ENCODE assay signal across 8 cellular contexts in genomic region chr2:65128297-65129190, GRCh38. TPM values are rescaled to one million over a fixed set of nuclear protein-coding genes. Genes with fewer than 3 reads are reported as not detected.
A peak's percentile ranks its signal among the peaks of the same experiment; 100 is the strongest.
DNase-seq lines count a peak whose midpoint lies in the region; ATAC-seq lines count a peak whose summit lies in the region.

No MANE protein-coding gene starts in this region.

- H3K36me3 ChIP-seq in iPS-18a (ENCODE audit: control insufficient read depth, low read depth, low read length): no peaks in the 10 kb centered on the region

- H3K4me1 Mint-ChIP-seq in activated T-helper 2 cell treated with anti-CD3 and anti-CD28 coated beads, Interferon-gamma antibody, Interleukin-2, Interleukin-4, amounts not matched to agents 10 μg/mL and 5 μg/mL and 100 μg/mL, durations not matched to agents 14 hours and 24 hours and 36 hours (ENCODE audit: low read depth): peaks cover 41% of the 10 kb centered on the region
- peaks cover 43% of the 10 kb centered on the region for H3K4me1 Mint-ChIP-seq in stimulated activated effector memory CD8-positive, alpha-beta T cell treated with anti-CD3 and anti-CD28 coated beads, Interleukin-12 subunit alpha, Interleukin-12 subunit beta, amount 100 ng/mL, for 72 hours

- H3K9me3 Mint-ChIP-seq in activated T-helper 2 cell treated with anti-CD3 and anti-CD28 coated beads, Interferon-gamma antibody, Interleukin-2, Interleukin-4, amounts not matched to agents 10 μg/mL and 5 μg/mL and 100 μg/mL, durations not matched to agents 14 hours and 24 hours and 36 hours: no peaks in the 10 kb centered on the region
- no peaks in the 10 kb centered on the region for H3K9me3 Mint-ChIP-seq in stimulated activated effector memory CD8-positive, alpha-beta T cell treated with anti-CD3 and anti-CD28 coated beads, Interleukin-12 subunit alpha, Interleukin-12 subunit beta, amount 100 ng/mL, for 72 hours

- H3K27ac Mint-ChIP-seq in activated T-helper 2 cell treated with anti-CD3 and anti-CD28 coated beads, Interferon-gamma antibody, Interleukin-2, Interleukin-4, amounts not matched to agents 10 μg/mL and 5 μg/mL and 100 μg/mL, durations not matched to agents 14 hours and 24 hours and 36 hours: peak overlapping the region; percentile 100
- H3K27ac Mint-ChIP-seq in stimulated activated effector memory CD8-positive, alpha-beta T cell treated with anti-CD3 and anti-CD28 coated beads, Interleukin-12 subunit alpha, Interleukin-12 subunit beta, amount 100 ng/mL, for 72 hours: peak overlapping the region; percentile 99

- ATAC-seq in stimulated activated effector memory CD8-positive, alpha-beta T cell treated with anti-CD3 and anti-CD28 coated beads, Interleukin-12 subunit alpha, Interleukin-12 subunit beta, amount 100 ng/mL, for 72 hours: no peak

- H3K27me3 Mint-ChIP-seq in activated T-helper 2 cell treated with anti-CD3 and anti-CD28 coated beads, Interferon-gamma antibody, Interleukin-2, Interleukin-4, amounts not matched to agents 10 μg/mL and 5 μg/mL and 100 μg/mL, durations not matched to agents 14 hours and 24 hours and 36 hours (ENCODE audit: low read depth): peaks cover 3% of the 10 kb centered on the region

- no peak overlapping the region for H3K27ac ChIP-seq in iPS-18a (ENCODE audit: low read length)

- H3K9ac ChIP-seq in iPS-18a (ENCODE audit: low read length): peak overlapping the region; percentile 93

- peak overlapping the region; percentile 100 for H3K4me3 Mint-ChIP-seq in activated T-helper 2 cell treated with anti-CD3 and anti-CD28 coated beads, Interferon-gamma antibody, Interleukin-2, Interleukin-4, amounts not matched to agents 10 μg/mL and 5 μg/mL and 100 μg/mL, durations not matched to agents 14 hours and 24 hours and 36 hours (ENCODE audit: low read depth)
- peak overlapping the region; percentile 93 for H3K4me3 Mint-ChIP-seq in stimulated activated effector memory CD8-positive, alpha-beta T cell treated with anti-CD3 and anti-CD28 coated beads, Interleukin-12 subunit alpha, Interleukin-12 subunit beta, amount 100 ng/mL, for 72 hours

- DNase-seq in AG20443 (ENCODE audit: low spot score): peak; percentile 15
- DNase-seq in HT1080 (ENCODE audit: low read depth): peak; percentile 3
- no peak for DNase-seq in activated T-helper 2 cell treated with anti-CD3 and anti-CD28 coated beads, Interferon-gamma antibody, Interleukin-2, Interleukin-4, amounts not matched to agents 10 μg/mL and 5 μg/mL and 100 μg/mL, durations not matched to agents 14 hours and 24 hours and 36 hours (ENCODE audit: low spot score)
- no peak for DNase-seq in stimulated activated effector memory CD8-positive, alpha-beta T cell treated with anti-CD3 and anti-CD28 coated beads, Interleukin-12 subunit alpha, Interleukin-12 subunit beta, amount 100 ng/mL, for 72 hours (ENCODE audit: low spot score in 2 of 2)
- DNase-seq in KG1 (lab: John Stamatoyannopoulos, UW): no peak
- DNase-seq in cerebellum (ENCODE audit: low spot score): no peak
- DNase-seq in UCSD-AML1 (lab: John Stamatoyannopoulos, UW; ENCODE audit: unreplicated experiment): no peak

- H3K27me3 ChIP-seq in iPS-18a (ENCODE audit: control insufficient read depth, insufficient read depth, low read length): no peaks in the 10 kb centered on the region

- peaks cover 21% of the 10 kb centered on the region for H3K4me1 ChIP-seq in iPS-18a (ENCODE audit: control insufficient read depth, low read depth, low read length)

- H3K4me3 ChIP-seq in iPS-18a (ENCODE audit: low read length): peak overlapping the region; percentile 81

- intact Hi-C loops in activated T-helper 2 cell treated with anti-CD3 and anti-CD28 coated beads, Interferon-gamma antibody, Interleukin-2, Interleukin-4, amounts not matched to agents 10 μg/mL and 5 μg/mL and 100 μg/mL, durations not matched to agents 14 hours and 24 hours and 36 hours (cut with micrococcal nuclease): no loop called here

- no peaks in the 10 kb centered on the region for H3K9me3 ChIP-seq in iPS-18a (ENCODE audit: control insufficient read depth, low read depth, low read length)

- peaks cover 30% of the 10 kb centered on the region for H3K36me3 Mint-ChIP-seq in activated T-helper 2 cell treated with anti-CD3 and anti-CD28 coated beads, Interferon-gamma antibody, Interleukin-2, Interleukin-4, amounts not matched to agents 10 μg/mL and 5 μg/mL and 100 μg/mL, durations not matched to agents 14 hours and 24 hours and 36 hours (ENCODE audit: low read depth)
- H3K36me3 Mint-ChIP-seq in stimulated activated effector memory CD8-positive, alpha-beta T cell treated with anti-CD3 and anti-CD28 coated beads, Interleukin-12 subunit alpha, Interleukin-12 subunit beta, amount 100 ng/mL, for 72 hours: peaks cover 35% of the 10 kb centered on the region

RNA-seq across cellular contexts. Expression of gene RAB1A, which starts 1.4 kb away (rescaled TPM):
- 87.6 and 108 TPM in 2 replicates for total RNA-seq in HT1080 (2014; rRNA removed; shearing (Covaris generic))
- 147 and 149 TPM in 2 replicates for polyA plus RNA-seq in HT1080 (2015; cell fraction: cytosol; rRNA removed)
- polyA plus RNA-seq in HT1080 (2015; cell fraction: nucleus; rRNA removed): 74.2 and 92.0 TPM in 2 replicates
- 88.1 and 96.6 TPM in 2 replicates for total RNA-seq in activated T-helper 2 cell treated with anti-CD3 and anti-CD28 coated beads, Interferon-gamma antibody, Interleukin-2, Interleukin-4, amounts not matched to agents 10 μg/mL and 5 μg/mL and 100 μg/mL, durations not matched to agents 14 hours and 24 hours and 36 hours
- 75.6 TPM for total RNA-seq in cerebellum

Comparison
In these comparisons a context has a peak if more than half of its experiments do, and no peak if none do; other contexts are left out.
1. DNase-seq: peak in AG20443 (single experiment) and HT1080 (single experiment); none in activated T-helper 2 cell treated with anti-CD3 and anti-CD28 coated beads, Interferon-gamma antibody, Interleukin-2, Interleukin-4, amounts not matched to agents 10 μg/mL and 5 μg/mL and 100 μg/mL, durations not matched to agents 14 hours and 24 hours and 36 hours (single experiment), stimulated activated effector memory CD8-positive, alpha-beta T cell treated with anti-CD3 and anti-CD28 coated beads, Interleukin-12 subunit alpha, Interleukin-12 subunit beta, amount 100 ng/mL, for 72 hours (0 of 2), KG1 (single experiment), cerebellum (single experiment) and UCSD-AML1 (single experiment).